16 cellular contexts compared by ENCODE assay signal in genomic region chr9:14350766-14351165, GRCh38. TPM values are rescaled to one million over a fixed set of nuclear protein-coding genes. Genes with fewer than 3 reads are reported as not detected.
DNase-seq lines count a peak whose midpoint lies in the region; ATAC-seq and TF ChIP-seq lines count a peak whose summit lies in the region.
"Had no signal": no experiment of that assay in that cellular context is flagged by ENCODE, and none has a peak within 500 bp of the region (broad histone marks: within the 10 kb centered on the region; RNA-seq: fewer than 3 reads in every experiment).

No MANE protein-coding gene starts in this region.

- CTCF ChIA-PET in WTC11 (lab: Charles Lee), result interaction anchor here (0.6 kb wide), 1 partner anchor 30 kb away, joined by 3 read pairs; no protein-coding TSS in a partner anchor

- ATAC-seq in WTC11 (no peak), GM21576 (IDR thresholded peaks at IDR 0.05; ENCODE audit: unreplicated experiment) (no peak)
- ATAC-seq: left lobe of liver had no signal

- DNase-seq in COR-L47 (lab: John Stamatoyannopoulos, UW) (peak; percentile 13), fibroblast of the aortic adventitia (ENCODE audit: low read depth) (peak; percentile 32), sigmoid colon (no peak), WTC11 (ENCODE audit: low spot score) (no peak), posterior cingulate gyrus (no peak), NCI-H774 (lab: John Stamatoyannopoulos, UW) (no peak)
- DNase-seq: activated CD8-positive, alpha-beta memory T cell treated with anti-CD3 and anti-CD28 coated beads, Interleukin-2, amount 50 U/mL, for 4 hours; activated naive CD8-positive, alpha-beta T cell treated with anti-CD3 and anti-CD28 coated beads for 36 hours; DMS 273 treated with DMSO at 0.1 percent for 48 hours; NCI-H187 treated with DMSO at 0.1 percent for 48 hours; NK-92 treated with Interleukin-12 subunit alpha and Interleukin-12 subunit beta, amount 100 ng/mL, for 24 hours had no signal

- H3K27ac Mint-ChIP-seq in WTC11, result no peak overlapping the region
- H3K27ac Mint-ChIP-seq: activated naive CD8-positive, alpha-beta T cell treated with anti-CD3 and anti-CD28 coated beads for 36 hours had no signal

- no peak for TF ChIP-seq EP300 in sigmoid colon (IDR thresholded peaks at IDR 0.05)

- H3K9me3 ChIP-seq in sigmoid colon, result no peaks in the 10 kb centered on the region

- peaks cover 6 to 50% (median 29%) of the 10 kb centered on the region in 3 donors for H3K27me3 ChIP-seq in sigmoid colon

- H3K27ac ChIP-seq in adipose tissue (ENCODE audit: low read depth, low read length) (peak overlapping the region; percentile 55), sigmoid colon (peak overlapping the region; percentile 74 to 83 (median 79))
- H3K27ac ChIP-seq: KMS-11, SK-N-MC had no signal

- 44 to 76% (median 48%) methylated on average over 11 of the region's 11 CpGs for WGBS in adipose tissue, 3 donors
- 63 to 68% methylated on average over 11 of the region's 11 CpGs for WGBS in sigmoid colon, 2 donors

- H3K36me3 Mint-ChIP-seq in WTC11, result no peaks in the 10 kb centered on the region
- H3K36me3 Mint-ChIP-seq: activated naive CD8-positive, alpha-beta T cell treated with anti-CD3 and anti-CD28 coated beads for 36 hours had no signal

- no peak overlapping the region for H3K4me3 ChIP-seq in fibroblast of the aortic adventitia (ENCODE audit: low read depth, low read length)
- H3K4me3 ChIP-seq in sigmoid colon, result no peak overlapping the region
- H3K4me3 ChIP-seq: SK-N-MC had no signal

- H3K4me1 ChIP-seq in sigmoid colon, result peaks cover 0 to 79% (median 50%) of the 10 kb centered on the region in 4 donors

- no peak overlapping the region; the same call in 1 of the 2 replicates for H3K4me3 Mint-ChIP-seq in WTC11
- H3K4me3 Mint-ChIP-seq: activated naive CD8-positive, alpha-beta T cell treated with anti-CD3 and anti-CD28 coated beads for 36 hours had no signal

- peaks cover 71% of the 10 kb centered on the region for H3K27me3 Mint-ChIP-seq in WTC11 (ENCODE audit: low read depth)

- peaks cover 61% of the 10 kb centered on the region for H3K4me1 Mint-ChIP-seq in WTC11

- intact Hi-C loops in sigmoid colon (cut with DNase I), result no loop called here
- intact Hi-C loops in posterior cingulate gyrus (cut with DNase I), result loop anchor here (5.0 kb wide), 3 partner anchors 38 to 903 kb away; partner anchors contain the start of gene NFIB

- no peak for TF ChIP-seq CTCF in fibroblast of the aortic adventitia (IDR thresholded peaks at IDR 0.05; ENCODE audit: insufficient read depth, low read length)
- TF ChIP-seq CTCF in sigmoid colon (IDR thresholded peaks at IDR 0.05), result no peak
- no peak for TF ChIP-seq CTCF in WTC11 (IDR thresholded peaks at IDR 0.05)

- no peaks in the 10 kb centered on the region for H3K36me3 ChIP-seq in sigmoid colon

- POLR2A ChIA-PET in WTC11 (lab: Charles Lee), result no interaction called here

- no peaks in the 10 kb centered on the region for H3K9me3 Mint-ChIP-seq in WTC11
- H3K9me3 Mint-ChIP-seq: activated naive CD8-positive, alpha-beta T cell treated with anti-CD3 and anti-CD28 coated beads for 36 hours had no signal

- TF ChIP-seq POLR2A in sigmoid colon (IDR thresholded peaks at IDR 0.05), result no peak

TF ChIP-seq in WTC11, 78 proteins besides CTCF, POLR2A, EP300 and RAD21:
- no peak for TF ChIP-seq NR3C1 (CRISPR knock-in tag; conservative IDR thresholded peaks at IDR 0.05; ENCODE audit: low read depth)
- TF ChIP-seq HMGA2 (CRISPR knock-in tag; IDR thresholded peaks at IDR 0.05), result no peak
- TF ChIP-seq TEAD1 (CRISPR knock-in tag; IDR thresholded peaks at IDR 0.05), result no peak
- TF ChIP-seq NR2C2 (CRISPR knock-in tag; IDR thresholded peaks at IDR 0.05), result no peak
- TF ChIP-seq ZNF121 (CRISPR knock-in tag; IDR thresholded peaks at IDR 0.05), result no peak
- TF ChIP-seq KAT7 (CRISPR knock-in tag; IDR thresholded peaks at IDR 0.05; ENCODE audit: borderline replicate concordance), result no peak
- TF ChIP-seq ZSCAN18 (CRISPR knock-in tag; IDR thresholded peaks at IDR 0.05), result no peak
- no peak for TF ChIP-seq RORB (CRISPR knock-in tag; IDR thresholded peaks at IDR 0.05)

RNA-seq across cellular contexts. Expression of gene NFIB, which starts 36.8 kb away (rescaled TPM):
- polyA plus RNA-seq in adipose tissue (10 to 100 TPM in 2 of 3 donors, 1 to 10 TPM in 1; 6.1 to 32.3 (median 16.8) TPM), sigmoid colon (10 to 100 TPM in 1 of 3 donors, 1 to 10 TPM in 2; 3.7 to 12.5 (median 4.8) TPM)
- total RNA-seq in fibroblast of the aortic adventitia (ENCODE audit: low replicate concordance) (107 and 111 TPM in 2 replicates), sigmoid colon (100 to 1,000 TPM in 1 of 4 donors, 10 to 100 TPM in 3; 45.3 to 129 (median 59.9) TPM), WTC11 (2021) (7.1 to 12.5 TPM (median 7.4 TPM) in 3 replicates)
- total RNA-seq: activated naive CD8-positive, alpha-beta T cell treated with anti-CD3 and anti-CD28 coated beads for 36 hours had no signal

Comparison
In these comparisons a context has a peak if more than half of its experiments do, and no peak if none do; other contexts are left out.
1. DNase-seq: peak in COR-L47 (single experiment) and fibroblast of the aortic adventitia (single experiment); none in sigmoid colon (single experiment), WTC11 (single experiment), posterior cingulate gyrus (0 of 10) and NCI-H774 (single experiment).